In the genomic region with DNA sequence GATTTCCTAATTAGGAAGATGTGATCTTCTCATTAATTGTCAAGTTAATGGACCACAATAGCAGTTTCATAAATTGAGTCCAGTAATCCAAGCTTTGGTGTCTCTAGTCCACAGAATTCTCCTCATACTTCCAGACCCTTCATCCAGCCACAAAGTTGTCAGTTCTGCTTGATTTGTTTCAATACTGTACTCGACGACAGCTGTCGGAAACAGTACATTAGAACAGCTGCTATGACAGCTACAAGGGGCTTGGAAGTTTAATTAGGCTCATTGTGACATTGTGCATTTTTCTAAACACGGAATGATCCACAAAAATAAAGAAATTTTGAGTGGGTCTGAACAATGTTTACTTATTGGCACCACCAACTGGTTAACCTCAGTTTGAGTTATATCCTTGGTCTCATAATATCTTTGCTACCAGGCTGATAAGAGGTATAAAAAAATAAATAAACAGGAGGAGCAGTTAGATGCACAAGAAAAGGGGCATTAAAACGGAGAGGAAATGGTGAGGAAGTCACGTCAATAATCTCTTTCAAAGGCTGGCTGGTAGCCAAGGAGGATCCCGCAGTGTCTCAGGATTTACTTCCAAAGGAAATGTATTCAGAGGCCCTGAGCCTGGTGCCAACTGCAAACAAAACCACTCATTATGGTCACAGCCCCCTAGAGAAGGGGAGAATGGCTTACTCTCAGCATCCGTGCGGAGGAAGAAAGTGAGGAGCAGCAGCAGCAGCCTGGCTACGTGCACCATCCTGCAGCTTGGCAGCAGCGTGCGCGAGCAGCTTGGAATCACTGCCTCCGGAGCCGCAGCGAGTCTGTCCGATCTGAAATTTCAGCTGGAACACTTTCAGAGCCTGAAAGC, we compare ENCODE assay signal across 1 cellular context.
A peak's percentile ranks its signal among the peaks of the same experiment; 100 is the strongest.
TF ChIP-seq lines count a peak whose summit lies in the region.

No MANE protein-coding gene starts in this region.

TF ChIP-seq in H1, 55 proteins besides CTCF, POLR2A, EP300 and RAD21 (continued from another document):
- TF ChIP-seq KDM5A (IDR thresholded peaks at IDR 0.05; ENCODE audit: low read length): no peak
- TF ChIP-seq ZNF274 (IDR thresholded peaks at IDR 0.05; ENCODE audit: borderline replicate concordance, extremely low read depth, low read length): no peak
- TF ChIP-seq EGR1 (IDR thresholded peaks at IDR 0.05; ENCODE audit: borderline replicate concordance, low read depth, low read length): no peak
- TF ChIP-seq SP4 (IDR thresholded peaks at IDR 0.05; ENCODE audit: low read length): no peak
- 0 out of 2 replicates have a peak, but pooled peaks have one; percentile 36 for TF ChIP-seq YY1 (IDR thresholded peaks at IDR 0.05; ENCODE audit: low read depth, low read length)
